24 cellular contexts compared by ENCODE assay signal in genomic region chr1:108182854-108183253, GRCh38. TPM values are rescaled to one million over a fixed set of nuclear protein-coding genes. Genes with fewer than 3 reads are reported as not detected.
DNase-seq lines count a peak whose midpoint lies in the region; ATAC-seq, FAIRE-seq and TF ChIP-seq lines count a peak whose summit lies in the region.
"Had no signal": no experiment of that assay in that cellular context is flagged by ENCODE, and none has a peak within 500 bp of the region (broad histone marks: within the 10 kb centered on the region; RNA-seq: fewer than 3 reads in every experiment).

No MANE protein-coding gene starts in this region.

- TF ChIP-seq POLR2A in K562 (conservative IDR thresholded peaks at IDR 0.05) = no peak

- H4K20me1 ChIP-seq in KMS-11 (ENCODE audit: insufficient read depth) = no peaks in the 10 kb centered on the region
- no peaks in the 10 kb centered on the region for H4K20me1 ChIP-seq in K562 (replicated peaks; ENCODE audit: control insufficient read depth, insufficient read depth, low read length)

- 35% methylated on average over 1 of the region's 1 CpG for WGBS in K562 (ENCODE audit: insufficient coverage, low coverage, missing lambda C conversion rate)
- WGBS in psoas muscle, 3 donors = 0 to 3% (median 0%) methylated on average over 1 of the region's 1 CpG

- intact Hi-C loops in CD4-positive, alpha-beta T cell (cut with DNase I, micrococcal nuclease) = no loop called here
- intact Hi-C loops in K562 (cut with micrococcal nuclease) (no loop called here), psoas muscle (cut with DNase I) (loop anchor here in 1 of 2 donors (2.0 kb wide), 1 partner anchor 16 kb away; no protein-coding TSS in a partner anchor)

- TF ChIP-seq EP300 in K562 (IDR thresholded peaks at IDR 0.05; ENCODE audit: low read length) = no peak

- H3K36me3 Mint-ChIP-seq in CD4-positive, alpha-beta T cell (ENCODE audit: low read depth) = peaks cover 81% of the 10 kb centered on the region

- CTCF ChIA-PET in CD4-positive, alpha-beta T cell (lab: Charles Lee) = no interaction called here
- CTCF ChIA-PET in K562 (lab: Yijun Ruan, JAX; ENCODE audit: low intra/inter-chr PET ratio) = no interaction called here
- CTCF ChIA-PET in HEK293T (lab: Yijun Ruan, JAX) = no interaction called here

- no peak for TF ChIP-seq CTCF in CD4-positive, alpha-beta T cell (IDR thresholded peaks at IDR 0.05)
- TF ChIP-seq CTCF in KMS-11 (conservative IDR thresholded peaks at IDR 0.05; ENCODE audit: low read depth, low read length) = no peak
- no peak for TF ChIP-seq CTCF in K562 (IDR thresholded peaks at IDR 0.05 in 2 of 3, conservative IDR thresholded peaks at IDR 0.05 in 1 of 3; ENCODE audit: insufficient read depth in 2 of 3, low read depth in 1 of 3, low read length in 3 of 3)
- TF ChIP-seq CTCF in psoas muscle (IDR thresholded peaks at IDR 0.05) = no peak

- no peak for TF ChIP-seq RAD21 in K562 (CRISPR knock-in tag; conservative IDR thresholded peaks at IDR 0.05 in 1 of 2, IDR thresholded peaks at IDR 0.05 in 1 of 2)

- H3K4me1 Mint-ChIP-seq in CD4-positive, alpha-beta T cell (ENCODE audit: low read depth) = peaks cover 10% of the 10 kb centered on the region
- H3K4me1 Mint-ChIP-seq: activated naive CD4-positive, alpha-beta T cell treated with anti-CD3 and anti-CD28 coated beads, Interleukin-2, amount 50 U/mL, for 24 hours had no signal

- FAIRE-seq in K562 (lab: Jason Lieb, UNC) = no peak

- no peaks in the 10 kb centered on the region for H3K27me3 Mint-ChIP-seq in CD4-positive, alpha-beta T cell
- H3K27me3 Mint-ChIP-seq: activated CD4-positive, alpha-beta T cell treated with anti-CD3 and anti-CD28 coated beads, Interleukin-2, amount 10 ng/mL, durations not matched to agents 24 days and 14 days; activated CD8-positive, alpha-beta memory T cell treated with anti-CD3 and anti-CD28 coated beads, Interleukin-2, amount 10 ng/mL, durations not matched to agents 7 days and 5 days; activated naive CD4-positive, alpha-beta T cell treated with anti-CD3 and anti-CD28 coated beads, Interleukin-2, amount 50 U/mL, for 24 hours; IgD-negative memory B cell had no signal

- peak overlapping the region; percentile 31 for H3K27ac Mint-ChIP-seq in CD4-positive, alpha-beta T cell
- H3K27ac Mint-ChIP-seq: activated CD4-positive, alpha-beta T cell treated with anti-CD3 and anti-CD28 coated beads, Interleukin-2, amount 10 ng/mL, durations not matched to agents 24 days and 14 days; activated CD8-positive, alpha-beta memory T cell treated with anti-CD3 and anti-CD28 coated beads, Interleukin-2, amount 10 ng/mL, durations not matched to agents 7 days and 5 days; activated naive CD4-positive, alpha-beta T cell treated with anti-CD3 and anti-CD28 coated beads, Interleukin-2, amount 50 U/mL, for 24 hours; activated T-helper 1 cell treated with anti-CD3 and anti-CD28 coated beads, Interleukin-12 subunit alpha, Interleukin-12 subunit beta, Interleukin-2, Interleukin-4 antibody, amounts not matched to agents 30 ng/mL and 10 ng/mL and 1 ng/mL, durations not matched to agents 14 hours and 24 hours and 36 hours had no signal

- no peak for ATAC-seq in CD4-positive, alpha-beta T cell (ENCODE audit: poor library complexity)
- ATAC-seq in K562 = no peak
- no peak for ATAC-seq in psoas muscle
- no peak for ATAC-seq in GM19351 (IDR thresholded peaks at IDR 0.05; ENCODE audit: unreplicated experiment)
- ATAC-seq: activated CD8-positive, alpha-beta memory T cell treated with anti-CD3 and anti-CD28 coated beads, Interleukin-2, amount 10 ng/mL, durations not matched to agents 7 days and 5 days had no signal

- H3K4me2 ChIP-seq in KMS-11 = peak overlapping the region; percentile 77
- H3K4me2 ChIP-seq in K562 (ENCODE audit: insufficient read depth, low read length) = no peak overlapping the region
- H3K4me2 ChIP-seq: SK-N-SH had no signal

- no peak overlapping the region for H3K4me3 Mint-ChIP-seq in CD4-positive, alpha-beta T cell
- H3K4me3 Mint-ChIP-seq: activated CD4-positive, alpha-beta T cell treated with anti-CD3 and anti-CD28 coated beads, Interleukin-2, amount 10 ng/mL, durations not matched to agents 24 days and 14 days; activated CD8-positive, alpha-beta memory T cell treated with anti-CD3 and anti-CD28 coated beads, Interleukin-2, amount 10 ng/mL, durations not matched to agents 7 days and 5 days; activated naive CD4-positive, alpha-beta T cell treated with anti-CD3 and anti-CD28 coated beads, Interleukin-2, amount 50 U/mL, for 24 hours; activated T-helper 1 cell treated with anti-CD3 and anti-CD28 coated beads, Interleukin-12 subunit alpha, Interleukin-12 subunit beta, Interleukin-2, Interleukin-4 antibody, amounts not matched to agents 30 ng/mL and 10 ng/mL and 1 ng/mL, durations not matched to agents 14 hours and 24 hours and 36 hours; IgD-negative memory B cell had no signal

- H3K27me3 ChIP-seq in CD4-positive, alpha-beta T cell (ENCODE audit: control insufficient read depth, insufficient read depth, low read length) = no peaks in the 10 kb centered on the region
- H3K27me3 ChIP-seq in KMS-11 (ENCODE audit: insufficient read depth, low read depth) (no peaks in the 10 kb centered on the region), K562 (ENCODE audit: control insufficient read depth in 2 of 2, insufficient read depth in 2 of 2, low read length in 2 of 2) (no peaks in the 10 kb centered on the region), psoas muscle (ENCODE audit: insufficient read depth in 3 of 3, low read length in 2 of 3) (no peaks in the 10 kb centered on the region)
- H3K27me3 ChIP-seq: cardiac muscle cell, MG63 had no signal

- no peak overlapping the region for H3K4me3 ChIP-seq in KMS-11 (IDR thresholded peaks at IDR 0.05; ENCODE audit: insufficient read depth, low read depth, low read length)
- H3K4me3 ChIP-seq in K562 = no peak overlapping the region
- no peak overlapping the region for H3K4me3 ChIP-seq in psoas muscle
- H3K4me3 ChIP-seq: cardiac muscle cell, HAP-1, MG63, skin epidermis had no signal

- no peaks in the 10 kb centered on the region for H3K9me3 ChIP-seq in CD4-positive, alpha-beta T cell (ENCODE audit: control insufficient read depth, low read length)
- H3K9me3 ChIP-seq in K562 (replicated peaks; ENCODE audit: control insufficient read depth, insufficient read depth, low read depth, low read length) (no peaks in the 10 kb centered on the region), psoas muscle (no peaks in the 10 kb centered on the region)
- H3K9me3 ChIP-seq: HAP-1, MG63, SK-N-SH had no signal

- H3K9me3 Mint-ChIP-seq in CD4-positive, alpha-beta T cell = peaks cover 3% of the 10 kb centered on the region

- POLR2A ChIA-PET in CD4-positive, alpha-beta T cell (lab: Charles Lee) = no interaction called here
- POLR2A ChIA-PET in K562 (lab: Yijun Ruan, JAX) (no interaction called here), HEK293T (lab: Yijun Ruan, JAX) (no interaction called here)

- no peaks in the 10 kb centered on the region for H3K36me3 ChIP-seq in KMS-11 (ENCODE audit: insufficient read depth)
- H3K36me3 ChIP-seq in K562 (ENCODE audit: control insufficient read depth, insufficient read depth, low read length) = peaks cover 27% of the 10 kb centered on the region; the same call in 2 of the 3 replicates
- H3K36me3 ChIP-seq in psoas muscle (ENCODE audit: insufficient read depth in 1 of 2, low read depth in 1 of 2) = peaks cover 7 to 38% of the 10 kb centered on the region in 2 donors

- no peaks in the 10 kb centered on the region for H3K9me1 ChIP-seq in K562 (ENCODE audit: control insufficient read depth, insufficient read depth, low read length)

- peaks cover 66% of the 10 kb centered on the region for H3K4me1 ChIP-seq in KMS-11 (ENCODE audit: low read depth, poor library complexity, severe bottlenecking)
- H3K4me1 ChIP-seq in K562 (replicated peaks in 1 of 2; ENCODE audit: control insufficient read depth in 2 of 2, insufficient read depth in 2 of 2, low read length in 2 of 2) = no peaks in the 10 kb centered on the region
- peaks cover 14% of the 10 kb centered on the region for H3K4me1 ChIP-seq in psoas muscle

- no peak for DNase-seq in CD4-positive, alpha-beta T cell
- DNase-seq in K562 (ENCODE audit: extremely low read depth in 1 of 4, low spot score in 3 of 4) = no peak
- DNase-seq in psoas muscle = no peak
- no peak for DNase-seq in NCI-H128 (lab: John Stamatoyannopoulos, UW; ENCODE audit: unreplicated experiment)
- DNase-seq in HEK293T (ENCODE audit: extremely low spot score) = no peak
- DNase-seq: activated CD4-positive, alpha-beta T cell treated with anti-CD3 and anti-CD28 coated beads, Interleukin-2, amount 10 ng/mL, durations not matched to agents 24 days and 14 days; activated CD8-positive, alpha-beta memory T cell treated with anti-CD3 and anti-CD28 coated beads, Interleukin-2, amount 10 ng/mL, durations not matched to agents 7 days and 5 days; anterior cingulate cortex; dermis blood vessel endothelial cell; head of caudate nucleus; NCI-H146; SK-N-SH; stimulated activated CD4-positive, alpha-beta T cell treated with anti-CD3 and anti-CD28 coated beads, Interleukin-2, amount 100 ng/mL, for 24 hours had no signal

- peak overlapping the region; percentile 56 for H3K9ac ChIP-seq in KMS-11
- H3K9ac ChIP-seq in K562 (ENCODE audit: insufficient read depth in 1 of 2, low read depth in 2 of 2, low read length in 2 of 2) = no peak overlapping the region
- H3K9ac ChIP-seq: SK-N-SH had no signal

- H2AFZ ChIP-seq in KMS-11 (ENCODE audit: low read depth) (no peak overlapping the region), K562 (ENCODE audit: low read depth, low read length) (no peak overlapping the region)

- in situ Hi-C loops in K562 (cut with MboI) = no loop called here

- peaks cover 5% of the 10 kb centered on the region; the same call in 1 of the 2 replicates for H3K79me2 ChIP-seq in KMS-11 (ENCODE audit: insufficient read depth, low read depth)
- H3K79me2 ChIP-seq in K562 (ENCODE audit: control insufficient read depth, insufficient read depth, low read length) = no peaks in the 10 kb centered on the region

- no peak overlapping the region for H3K27ac ChIP-seq in CD4-positive, alpha-beta T cell (ENCODE audit: low read depth, low read length)
- H3K27ac ChIP-seq in KMS-11 (peak overlapping the region; percentile 90), K562 (ENCODE audit: extremely low read depth, low read depth, low read length) (no peak overlapping the region), psoas muscle (peak overlapping the region; percentile 7)
- H3K27ac ChIP-seq: C4-2B, cardiac muscle cell, VCaP had no signal

- no TSS peak for BruUV-seq in K562 (replicated peaks; lab: Mats Ljungman, UMichigan)

RNA-seq across cellular contexts. Expression of gene SLC25A24, which starts 17.3 kb away (rescaled TPM):
- total RNA-seq in CD4-positive, alpha-beta T cell = 1 to 10 TPM; 4.9 to 5.5 TPM
- total RNA-seq in K562 (2011; cell fraction: chromatin; rRNA removed; ENCODE audit: low replicate concordance) = 11.3 and 24.2 TPM in 2 replicates
- total RNA-seq in K562 (2011; cell fraction: nucleolus; rRNA removed) = 10.4 and 10.5 TPM in 2 replicates
- total RNA-seq in K562 (2011; cell fraction: nucleoplasm; rRNA removed) = 20.5 and 30.4 TPM in 2 replicates
- total RNA-seq in K562 (2014; rRNA removed) (19.8 and 20.0 TPM in 2 replicates), K562 (2014; rRNA removed; fragmentation: Illumina TruSeq; extraction: Trizol) (34.5 and 39.7 TPM in 2 replicates), K562 (2015; rRNA removed; fragmentation: Illumina TruSeq; extraction: Trizol) (27.9 and 30.7 TPM in 2 replicates), K562 (2021) (25.4 and 25.8 TPM in 2 replicates), psoas muscle (1 to 10 TPM; 5.1 to 9.4 (median 7.9) TPM)
- polyA plus RNA-seq in K562 (2011; rRNA removed) (25.1 and 34.9 TPM in 2 replicates), K562 (2014; fragmentation: Illumina TruSeq; extraction: Trizol) (22.5 and 29.3 TPM in 2 replicates), K562 (2014; fragmentation: Nextera tagmentation; extraction: Ambion mirVana) (1 to 10 TPM; 6.9 to 8.3 TPM), K562 (2014; rRNA removed) (15.7 and 19.9 TPM in 2 replicates), psoas muscle (1 to 10 TPM; 3.2 to 7.6 (median 5.7) TPM)
- 6.8 and 16.0 TPM in 2 replicates for polyA plus RNA-seq in K562 (2011; cell fraction: cytosol; rRNA removed)
- polyA plus RNA-seq in K562 (2011; cell fraction: nucleus; rRNA removed) = 6.1 and 9.2 TPM in 2 replicates
- 18.3 and 24.9 TPM in 2 replicates for polyA plus RNA-seq in K562 (2012)
- polyA minus RNA-seq in K562 (2011; rRNA and poly(A)+ RNA removed) = 38.2 and 46.0 TPM in 2 replicates
- 13.7 and 15.7 TPM in 2 replicates for polyA minus RNA-seq in K562 (2011; cell fraction: cytosol; rRNA and poly(A)+ RNA removed)
- polyA minus RNA-seq in K562 (2011; cell fraction: nucleus; rRNA and poly(A)+ RNA removed) = 14.4 and 23.8 TPM in 2 replicates

Comparison
In these comparisons a context has a peak if more than half of its experiments do, and no peak if none do; other contexts are left out.
1. H3K27ac ChIP-seq: peak in KMS-11 (single experiment) and psoas muscle (single experiment); none in CD4-positive, alpha-beta T cell (single experiment) and K562 (single experiment).